Comparison of ENCODE assay signal across 13 cellular contexts in genomic region chr5:64947031-64947430, GRCh38.
DNase-seq lines count a peak whose midpoint lies in the region; ATAC-seq and TF ChIP-seq lines count a peak whose summit lies in the region.
"Had no signal": no experiment of that assay in that cellular context is flagged by ENCODE, and none has a peak within 500 bp of the region (broad histone marks: within the 10 kb centered on the region; RNA-seq: fewer than 3 reads in every experiment).

No MANE protein-coding gene starts in this region.

- no peaks in the 10 kb centered on the region for H3F3A ChIP-seq in SK-N-SH (replicated peaks; ENCODE audit: insufficient read depth)

- peaks cover 0 to 7% of the 10 kb centered on the region in 2 experiments; a peak in 3 of 4 replicates for H3K4me1 ChIP-seq in SK-N-SH (ENCODE audit: control insufficient read depth in 1 of 2, insufficient read depth in 2 of 2, low read depth in 1 of 2, low read length in 1 of 2)
- H3K4me1 ChIP-seq: SJSA1, transverse colon had no signal

- no peaks in the 10 kb centered on the region for H3K9me3 Mint-ChIP-seq in CD14-positive monocyte
- H3K9me3 Mint-ChIP-seq: activated naive CD4-positive, alpha-beta T cell treated with anti-CD3 and anti-CD28 coated beads, Interleukin-2, amount 50 U/mL, for 72 hours had no signal

- no peak for TF ChIP-seq CTCF in SK-N-SH (IDR thresholded peaks at IDR 0.05)
- no peak for TF ChIP-seq CTCF in CD14-positive monocyte (IDR thresholded peaks at IDR 0.05)

- WGBS in SK-N-SH (ENCODE audit: low lambda C conversion rate): 54% methylated on average over 1 of the region's 1 CpG

- H3K27ac Mint-ChIP-seq in CD14-positive monocyte: no peak overlapping the region
- H3K27ac Mint-ChIP-seq: activated naive CD4-positive, alpha-beta T cell treated with anti-CD3 and anti-CD28 coated beads, Interleukin-2, amount 50 U/mL, for 72 hours had no signal

- H3K4me3 ChIP-seq in SK-N-SH (ENCODE audit: low read depth in 2 of 2, low read length in 1 of 2): no peak overlapping the region
- H3K4me3 ChIP-seq: SJSA1, transverse colon had no signal

- H3K9me2 ChIP-seq in SK-N-SH: 0 out of 2 replicates have a peak, but pooled peaks cover 4% of the 10 kb centered on the region

- peak in 1 of 2 experiments; percentile 63; a peak in 1 of 4 replicates for TF ChIP-seq EP300 in SK-N-SH (IDR thresholded peaks at IDR 0.05; ENCODE audit: borderline replicate concordance in 1 of 2, low read depth in 1 of 2, low read length in 1 of 2)

- no peaks in the 10 kb centered on the region for H3K36me3 ChIP-seq in SK-N-SH (replicated peaks in 1 of 2; ENCODE audit: control insufficient read depth in 1 of 2, insufficient read depth in 2 of 2, low read length in 1 of 2)
- H3K36me3 ChIP-seq: SJSA1, transverse colon had no signal

- DNase-seq in DMS79 treated with DMSO at 0.1 percent for 48 hours (lab: John Stamatoyannopoulos, UW): peak; percentile 73
- peak; percentile 80 for DNase-seq in NCI-H1694 treated with DMSO at 0.1 percent for 48 hours (lab: John Stamatoyannopoulos, UW)
- DNase-seq in SK-N-SH: peak; percentile 36
- DNase-seq in kidney glomerular epithelial cell (lab: John Stamatoyannopoulos, UW): peak; percentile 36
- no peak for DNase-seq in medulla oblongata (ENCODE audit: extremely low spot score)
- no peak for DNase-seq in hepatic stellate cell (ENCODE audit: low spot score)
- DNase-seq in CD14-positive monocyte (ENCODE audit: low spot score): no peak
- DNase-seq: activated CD4-positive, alpha-beta T cell treated with anti-CD3 and anti-CD28 coated beads for 4 hours; kidney; transverse colon had no signal

- H2AFZ ChIP-seq in SK-N-SH (ENCODE audit: low read depth): no peak overlapping the region

- POLR2A ChIA-PET in SK-N-SH (lab: Yijun Ruan, JAX): no interaction called here

- no peaks in the 10 kb centered on the region for H3K9me3 ChIP-seq in SK-N-SH
- H3K9me3 ChIP-seq: SJSA1, transverse colon had no signal

- no peaks in the 10 kb centered on the region for H3K4me1 Mint-ChIP-seq in CD14-positive monocyte

- no peak overlapping the region for H3K4me2 ChIP-seq in SK-N-SH

- no peaks in the 10 kb centered on the region for H4K20me1 ChIP-seq in SK-N-SH (ENCODE audit: insufficient read depth)

- intact Hi-C loops in CD14-positive monocyte (cut with micrococcal nuclease): no loop called here

- no peak for TF ChIP-seq RAD21 in SK-N-SH (IDR thresholded peaks at IDR 0.05; ENCODE audit: low read length)

- no peak overlapping the region for H3K9ac ChIP-seq in SK-N-SH

- H3K79me2 ChIP-seq in SK-N-SH (ENCODE audit: insufficient read depth): no peaks in the 10 kb centered on the region

- H3K27ac ChIP-seq in SK-N-SH (ENCODE audit: low read depth in 2 of 2, low read length in 1 of 2): peak overlapping the region in 1 of 2 experiments; percentile 28; a peak in 1 of 4 replicates
- H3K27ac ChIP-seq: SJSA1, transverse colon had no signal

- peaks cover 7 to 8% of the 10 kb centered on the region in 2 donors for H3K36me3 Mint-ChIP-seq in CD14-positive monocyte

- ATAC-seq in GM18870 (IDR thresholded peaks at IDR 0.05; ENCODE audit: unreplicated experiment): no peak
- ATAC-seq: activated naive CD4-positive, alpha-beta T cell treated with anti-CD3 and anti-CD28 coated beads, Interleukin-2, amount 50 U/mL, for 72 hours had no signal

- no peak overlapping the region for H3K4me3 Mint-ChIP-seq in CD14-positive monocyte

- H3K27me3 Mint-ChIP-seq in CD14-positive monocyte (ENCODE audit: low read depth in 3 of 3): no peaks in the 10 kb centered on the region

- no peaks in the 10 kb centered on the region for H3K27me3 ChIP-seq in SK-N-SH (ENCODE audit: insufficient read depth)
- H3K27me3 ChIP-seq: SJSA1, transverse colon had no signal

- CTCF ChIA-PET in SK-N-SH (lab: Yijun Ruan, JAX): interaction anchor here (1.1 to 4.4 kb wide), 3 partner anchors 11 to 536 kb away, joined by 3 to 23 read pairs (median 8); no protein-coding TSS in a partner anchor

TF ChIP-seq in SK-N-SH, 30 proteins besides CTCF, POLR2A, EP300 and RAD21 (continues in another document):
- TF ChIP-seq CHD2 (IDR thresholded peaks at IDR 0.05; ENCODE audit: low read length, partially characterized antibody) (no peak), TEAD4 (IDR thresholded peaks at IDR 0.05; ENCODE audit: borderline replicate concordance, insufficient read depth) (no peak), TCF12 (IDR thresholded peaks at IDR 0.05) (peak; percentile 56; the same call in 1 of the 2 replicates), USF1 (IDR thresholded peaks at IDR 0.05; ENCODE audit: borderline replicate concordance, low read depth) (no peak), MEF2A (IDR thresholded peaks at IDR 0.05; ENCODE audit: borderline replicate concordance, low read depth) (no peak), EZH2phosphoT487 (IDR thresholded peaks at IDR 0.05; ENCODE audit: borderline replicate concordance, low read depth) (no peak), RCOR1 (IDR thresholded peaks at IDR 0.05; ENCODE audit: low read length) (peak; percentile 59; the same call in 1 of the 2 replicates), SMC3 (IDR thresholded peaks at IDR 0.05; ENCODE audit: low read depth, low read length) (no peak), NFIC (IDR thresholded peaks at IDR 0.05; ENCODE audit: borderline replicate concordance) (peak; percentile 78; the same call in 1 of the 2 replicates), SIN3A (IDR thresholded peaks at IDR 0.05; ENCODE audit: borderline replicate concordance, low read depth, low read length) (no peak), USF2 (IDR thresholded peaks at IDR 0.05; ENCODE audit: borderline replicate concordance, low read depth, low read length) (no peak), TAF1 (IDR thresholded peaks at IDR 0.05; ENCODE audit: borderline replicate concordance, low read depth, low read length) (no peak), PBX3 (IDR thresholded peaks at IDR 0.05) (peak; percentile 48; the same call in 1 of the 2 replicates), GATA2 (CRISPR knock-in tag; IDR thresholded peaks at IDR 0.05) (peak; percentile 80), FOXM1 (IDR thresholded peaks at IDR 0.05; ENCODE audit: low read depth) (no peak), JUND (IDR thresholded peaks at IDR 0.05) (no peak), YY1 (IDR thresholded peaks at IDR 0.05; ENCODE audit: low read depth) (no peak), RFX5 (IDR thresholded peaks at IDR 0.05; ENCODE audit: low read length) (no peak), MAX (IDR thresholded peaks at IDR 0.05; ENCODE audit: low read depth) (no peak), IRF3 (IDR thresholded peaks at IDR 0.05; ENCODE audit: low read depth, low read length) (no peak), ZBTB33 (IDR thresholded peaks at IDR 0.05; ENCODE audit: borderline replicate concordance, low read depth) (no peak)

Comparison
In these comparisons a context has a peak if more than half of its experiments do, and no peak if none do; other contexts are left out.
1. DNase-seq: peak in DMS79 treated with DMSO at 0.1 percent for 48 hours (single experiment), NCI-H1694 treated with DMSO at 0.1 percent for 48 hours (single experiment), SK-N-SH (single experiment) and kidney glomerular epithelial cell (single experiment); none in medulla oblongata (single experiment), hepatic stellate cell (single experiment) and CD14-positive monocyte (single experiment).